ENCODE assay signal across 8 cellular contexts in genomic region chr9:34589656-34590375, GRCh38. TPM values are rescaled to one million over a fixed set of nuclear protein-coding genes. Genes with fewer than 3 reads are reported as not detected.
DNase-seq lines count a peak whose midpoint lies in the region; ATAC-seq and TF ChIP-seq lines count a peak whose summit lies in the region.

TSS of gene CNTFR (minus strand) at chr9:34589724. CDS start at chr9:34568981, 20,743 bp downstream.

- H3K36me3 Mint-ChIP-seq in stimulated activated naive CD8-positive, alpha-beta T cell treated with anti-CD3 and anti-CD28 coated beads, Interleukin-15, Interleukin-2, amounts not matched to agents 100 ng/mL and 50 ng/mL, for 24 hours (ENCODE audit: low read depth): no peaks in the 10 kb centered on the region
- H3K36me3 Mint-ChIP-seq in activated T-cell treated with anti-CD3 and anti-CD28 coated beads, Interleukin-2, amount 50 U/mL, for 72 hours (ENCODE audit: insufficient read depth in 2 of 2): no peaks in the 10 kb centered on the region

- no peak within 1 kb of the TSS for H3K27ac Mint-ChIP-seq in stimulated activated naive CD8-positive, alpha-beta T cell treated with anti-CD3 and anti-CD28 coated beads, Interleukin-15, Interleukin-2, amounts not matched to agents 100 ng/mL and 50 ng/mL, for 24 hours
- no peak within 1 kb of the TSS for H3K27ac Mint-ChIP-seq in activated T-cell treated with anti-CD3 and anti-CD28 coated beads, Interleukin-2, amount 50 U/mL, for 72 hours

- H3K4me3 ChIP-seq in heart right ventricle: peak within 1 kb of the TSS in 9 of 10 donors; percentile 25 to 57 (median 51)

- H3K4me1 Mint-ChIP-seq in stimulated activated naive CD8-positive, alpha-beta T cell treated with anti-CD3 and anti-CD28 coated beads, Interleukin-15, Interleukin-2, amounts not matched to agents 100 ng/mL and 50 ng/mL, for 24 hours (ENCODE audit: low read depth): peaks cover 28% of the 10 kb centered on the region
- H3K4me1 Mint-ChIP-seq in activated T-cell treated with anti-CD3 and anti-CD28 coated beads, Interleukin-2, amount 50 U/mL, for 72 hours (ENCODE audit: low read depth): peaks cover 33% of the 10 kb centered on the region

- intact Hi-C loops in heart right ventricle (cut with DNase I): loop anchor here (2.0 to 10.0 kb wide), 10 partner anchors 41 to 335 kb away; no protein-coding TSS in a partner anchor
- intact Hi-C loops in posterior cingulate gyrus (cut with DNase I): loop anchor here (5.0 kb wide), 1 partner anchor 153 kb away; no protein-coding TSS in a partner anchor

- DNase-seq in stimulated activated naive CD8-positive, alpha-beta T cell treated with anti-CD3 and anti-CD28 coated beads, Interleukin-15, Interleukin-2, amounts not matched to agents 100 U/mL and 50 U/mL, for 24 hours: no peak
- DNase-seq in activated T-cell treated with anti-CD3 and anti-CD28 coated beads, Interleukin-2, amount 50 U/mL, for 72 hours: no peak
- DNase-seq in heart right ventricle (peak in 1 of 2 donors; percentile 54), posterior cingulate gyrus (peak; percentile 46 to 94 (median 73))
- DNase-seq in effector CD4-positive, alpha-beta T cell: no peak

- no peak for ATAC-seq in stimulated activated naive CD8-positive, alpha-beta T cell treated with anti-CD3 and anti-CD28 coated beads, Interleukin-15, Interleukin-2, amounts not matched to agents 100 U/mL and 50 U/mL, for 24 hours
- peak in 1 of 2 donors; percentile 7 for ATAC-seq in activated T-cell treated with anti-CD3 and anti-CD28 coated beads, Interleukin-2, amount 50 U/mL, for 72 hours (replicated peaks in 1 of 2)
- peak in 3 of 8 donors; percentile 10 to 32 (median 12) for ATAC-seq in heart right ventricle
- ATAC-seq in HG03108 (IDR thresholded peaks at IDR 0.05; ENCODE audit: unreplicated experiment): no peak
- ATAC-seq in GM19452 (IDR thresholded peaks at IDR 0.05; ENCODE audit: unreplicated experiment): no peak

- no peak for TF ChIP-seq CTCF in heart right ventricle (IDR thresholded peaks at IDR 0.05)

- peaks cover 16 to 53% (median 38%) of the 10 kb centered on the region in 9 donors for H3K4me1 ChIP-seq in heart right ventricle

- WGBS in heart right ventricle, 2 donors: 1% methylated on average over 51 to 99 of the region's 100 CpGs

- no peaks in the 10 kb centered on the region for H3K9me3 Mint-ChIP-seq in stimulated activated naive CD8-positive, alpha-beta T cell treated with anti-CD3 and anti-CD28 coated beads, Interleukin-15, Interleukin-2, amounts not matched to agents 100 ng/mL and 50 ng/mL, for 24 hours
- no peaks in the 10 kb centered on the region for H3K9me3 Mint-ChIP-seq in activated T-cell treated with anti-CD3 and anti-CD28 coated beads, Interleukin-2, amount 50 U/mL, for 72 hours

- peak within 1 kb of the TSS in 5 of 10 donors; percentile 13 to 44 (median 25) for H3K27ac ChIP-seq in heart right ventricle

- H3K9me3 ChIP-seq in heart right ventricle: no peaks in the 10 kb centered on the region

- H3K27me3 ChIP-seq in heart right ventricle: peaks cover 0 to 100% (median 72%) of the 10 kb centered on the region in 7 donors

- peak within 1 kb of the TSS; percentile 70 for H3K4me3 Mint-ChIP-seq in stimulated activated naive CD8-positive, alpha-beta T cell treated with anti-CD3 and anti-CD28 coated beads, Interleukin-15, Interleukin-2, amounts not matched to agents 100 ng/mL and 50 ng/mL, for 24 hours
- peak within 1 kb of the TSS; percentile 73 to 83 for H3K4me3 Mint-ChIP-seq in activated T-cell treated with anti-CD3 and anti-CD28 coated beads, Interleukin-2, amount 50 U/mL, for 72 hours

- no peaks in the 10 kb centered on the region for H3K36me3 ChIP-seq in heart right ventricle

- H3K27me3 Mint-ChIP-seq in stimulated activated naive CD8-positive, alpha-beta T cell treated with anti-CD3 and anti-CD28 coated beads, Interleukin-15, Interleukin-2, amounts not matched to agents 100 ng/mL and 50 ng/mL, for 24 hours: peaks cover 71% of the 10 kb centered on the region
- peaks cover 80% of the 10 kb centered on the region for H3K27me3 Mint-ChIP-seq in activated T-cell treated with anti-CD3 and anti-CD28 coated beads, Interleukin-2, amount 50 U/mL, for 72 hours (ENCODE audit: low read depth)

RNA-seq across cellular contexts. Expression of gene CNTFR, which starts in this region (rescaled TPM):
- not detected for total RNA-seq in activated T-cell treated with anti-CD3 and anti-CD28 coated beads, Interleukin-2, amount 50 U/mL, for 72 hours
- total RNA-seq in heart right ventricle: 1 to 10 TPM in 9 of 10 donors, under 1 TPM in 1; 0.76 to 6.2 (median 2.9) TPM
- 1 to 10 TPM; 2.9 to 5.0 TPM for polyA plus RNA-seq in heart right ventricle

Comparison
In these comparisons a context has a peak if more than half of its experiments do, and no peak if none do; other contexts are left out.
1. DNase-seq: peak in posterior cingulate gyrus (10 of 10); none in stimulated activated naive CD8-positive, alpha-beta T cell treated with anti-CD3 and anti-CD28 coated beads, Interleukin-15, Interleukin-2, amounts not matched to agents 100 U/mL and 50 U/mL, for 24 hours (single experiment), activated T-cell treated with anti-CD3 and anti-CD28 coated beads, Interleukin-2, amount 50 U/mL, for 72 hours (0 of 2) and effector CD4-positive, alpha-beta T cell (single experiment).